1 cellular context compared by ENCODE assay signal in genomic region chr17:57914274-57915147, GRCh38.
TF ChIP-seq lines count a peak whose summit lies in the region.

No MANE protein-coding gene starts in this region.

TF ChIP-seq in H1, 55 proteins besides CTCF, POLR2A, EP300 and RAD21 (continued from another document):
- no peak for TF ChIP-seq MAX (IDR thresholded peaks at IDR 0.05)
- no peak for TF ChIP-seq RNF2 (IDR thresholded peaks at IDR 0.05; ENCODE audit: borderline replicate concordance, low read depth, low read length, missing control alignments, poor library complexity, severe bottlenecking)
- no peak for TF ChIP-seq CBX8 (IDR thresholded peaks at IDR 0.05; ENCODE audit: borderline replicate concordance, low read depth, low read length)
- TF ChIP-seq SRF (IDR thresholded peaks at IDR 0.05; ENCODE audit: low read depth, low read length) = no peak
- no peak for TF ChIP-seq CHD2 (IDR thresholded peaks at IDR 0.05; ENCODE audit: low read length)
- no peak for TF ChIP-seq HDAC6 (IDR thresholded peaks at IDR 0.05; ENCODE audit: low read depth, low read length)
- TF ChIP-seq TBP (IDR thresholded peaks at IDR 0.05; ENCODE audit: low read depth, low read length) = no peak
- TF ChIP-seq CEBPB (IDR thresholded peaks at IDR 0.05; ENCODE audit: low read depth, low read length) = no peak
- no peak for TF ChIP-seq KDM5A (IDR thresholded peaks at IDR 0.05; ENCODE audit: low read length)
- no peak for TF ChIP-seq NRF1 (IDR thresholded peaks at IDR 0.05; ENCODE audit: low read depth, low read length)
- TF ChIP-seq TAF7 (optimal IDR thresholded peaks at IDR 0.05; ENCODE audit: borderline replicate concordance, low read depth, low read length) = no peak
- TF ChIP-seq SP4 (IDR thresholded peaks at IDR 0.05; ENCODE audit: low read length) = no peak
- no peak for TF ChIP-seq PHF8 (conservative IDR thresholded peaks at IDR 0.05; ENCODE audit: low read depth, low read length)
- no peak for TF ChIP-seq BACH1 (IDR thresholded peaks at IDR 0.05; ENCODE audit: low read length)
- no peak for TF ChIP-seq EGR1 (IDR thresholded peaks at IDR 0.05; ENCODE audit: borderline replicate concordance, low read depth, low read length)
TF ChIP-seq in H1: peak in this region for 0.
